ENCODE assay signal across 27 cellular contexts in genomic region chr4:126907389-126907788, GRCh38.
"Had no signal": no experiment of that assay in that cellular context is flagged by ENCODE, and none has a peak within 500 bp of the region (broad histone marks: within the 10 kb centered on the region; RNA-seq: fewer than 3 reads in every experiment).

No MANE protein-coding gene starts in this region.

- H3K4me3 ChIP-seq: stomach, suprapubic skin, testis, thoracic aorta, thyroid gland, tibial artery, tibial nerve, transverse colon, upper lobe of left lung, upper lobe of right lung, uterus, vagina had no signal

- H3K27me3 ChIP-seq: stomach, suprapubic skin, testis, thyroid gland, tibial artery, tibial nerve, transverse colon, upper lobe of left lung, upper lobe of right lung, uterus, vagina had no signal

- DNase-seq: stimulated activated CD4-positive, alpha-beta T cell treated with anti-CD3 and anti-CD28 coated beads, Interleukin-2, amount 100 ng/mL, for 48 hours; stimulated activated CD4-positive, alpha-beta T cell treated with anti-CD3 and anti-CD28 coated beads, Interleukin-4, amount 100 ng/mL, for 1 hour; stimulated activated CD4-positive, alpha-beta T cell treated with anti-CD3 and anti-CD28 coated beads, Interleukin-4, amount 100 ng/mL, for 24 hours; stimulated activated CD4-positive, alpha-beta T cell treated with anti-CD3 and anti-CD28 coated beads, Interleukin-4, amount 100 ng/mL, for 4 hours; stimulated activated CD8-positive, alpha-beta memory T cell treated with anti-CD3 and anti-CD28 coated beads, Interleukin-4, amount 100 ng/mL, for 48 hours; stimulated activated naive B cell treated with anti-CD40 and anti-IgM and Interleukin-4, amounts not matched to agents 10 μg/mL and 1 μg/mL and 100 μg/mL, for 72 hours; stimulated activated naive CD4-positive, alpha-beta T cell; stimulated activated naive CD4-positive, alpha-beta T cell treated with Interleukin-2 at 50 U/mL for 16 hours; stimulated activated naive CD8-positive, alpha-beta T cell treated with anti-CD3 and anti-CD28 coated beads, Interleukin-15, amount 100 ng/mL, for 72 hours; stimulated activated naive CD8-positive, alpha-beta T cell treated with anti-CD3 and anti-CD28 coated beads, Interleukin-15, Interleukin-2, amounts not matched to agents 100 U/mL and 50 U/mL, for 24 hours; stomach; substantia nigra; testis; thyroid gland; tibial artery; transverse colon; trophoblast cell; upper lobe of left lung; upper lobe of right lung; uterus had no signal

- ATAC-seq: stimulated activated effector memory CD8-positive, alpha-beta T cell treated with anti-CD3 and anti-CD28 coated beads, Interleukin-12 subunit alpha, Interleukin-12 subunit beta, amount 100 ng/mL, for 72 hours; stimulated activated memory B cell treated with anti-CD40 and anti-IgM and Interleukin-4, amounts not matched to agents 10 μg/mL and 1 μg/mL and 100 μg/mL, for 72 hours; stimulated activated naive B cell treated with anti-CD40 and anti-IgM and Interleukin-4, amounts not matched to agents 10 μg/mL and 1 μg/mL and 100 μg/mL, for 72 hours; stimulated activated naive CD8-positive, alpha-beta T cell treated with anti-CD3 and anti-CD28 coated beads, Interleukin-15, amount 100 ng/mL, for 72 hours; stimulated activated naive CD8-positive, alpha-beta T cell treated with anti-CD3 and anti-CD28 coated beads, Interleukin-15, Interleukin-2, amounts not matched to agents 100 U/mL and 50 U/mL, for 24 hours; upper lobe of right lung had no signal

- H3K36me3 ChIP-seq: stomach, suprapubic skin, thoracic aorta, thyroid gland, tibial artery, tibial nerve, transverse colon, upper lobe of left lung, upper lobe of right lung, uterus, vagina had no signal

- H3K4me1 ChIP-seq: stomach, suprapubic skin, testis, thyroid gland, tibial nerve, transverse colon, upper lobe of left lung, upper lobe of right lung, uterus, vagina had no signal

- H3K27ac ChIP-seq: stomach, suprapubic skin, testis, thoracic aorta, thyroid gland, tibial artery, tibial nerve, transverse colon, upper lobe of left lung, upper lobe of right lung, uterus, vagina had no signal

- FAIRE-seq: urothelium cell line had no signal

- H3K9me3 ChIP-seq: stomach, suprapubic skin, testis, thoracic aorta, thyroid gland, tibial artery, tibial nerve, upper lobe of left lung, upper lobe of right lung, uterus, vagina had no signal
